Comparison of ENCODE assay signal across 9 cellular contexts in genomic region chr3:48268381-48268935, GRCh38. TPM values are rescaled to one million over a fixed set of nuclear protein-coding genes. Genes with fewer than 3 reads are reported as not detected.
A peak's percentile ranks its signal among the peaks of the same experiment; 100 is the strongest.
DNase-seq lines count a peak whose midpoint lies in the region; ATAC-seq lines count a peak whose summit lies in the region.
"Had no signal": no experiment of that assay in that cellular context is flagged by ENCODE, and none has a peak within 500 bp of the region (broad histone marks: within the 10 kb centered on the region; RNA-seq: fewer than 3 reads in every experiment).

No MANE protein-coding gene starts in this region.

- DNase-seq in Ammon's horn (ENCODE audit: low spot score), result peak; percentile 35
- peak; percentile 44 for DNase-seq in NCI-H748 treated with DMSO at 0.1 percent for 48 hours (lab: John Stamatoyannopoulos, UW)
- peak; percentile 71 for DNase-seq in activated gamma-delta T cell treated with anti-CD3 and anti-CD28 coated beads, Interleukin-2, amount 50 U/mL, for 16 hours (ENCODE audit: low read depth)
- DNase-seq in natural killer cell treated with Interleukin-12 subunit alpha and Interleukin-12 subunit beta and Interleukin-15 and Interleukin-18, amount 100 ng/mL, for 72 hours (ENCODE audit: low spot score), result no peak
- no peak for DNase-seq in KBM-7
- DNase-seq in SKM-1 treated with dmso at 0.1 percent for 144 hours (lab: John Stamatoyannopoulos, UW; ENCODE audit: unreplicated experiment), result no peak
- DNase-seq: left cardiac atrium had no signal

- H3K27ac Mint-ChIP-seq in natural killer cell treated with Interleukin-12 subunit alpha and Interleukin-12 subunit beta and Interleukin-15 and Interleukin-18, amount 100 ng/mL, for 72 hours, result peak overlapping the region in 1 of 2 donors; percentile 68
- peak overlapping the region; percentile 90 for H3K27ac Mint-ChIP-seq in stimulated activated naive CD8-positive, alpha-beta T cell treated with anti-CD3 and anti-CD28 coated beads, Interleukin-15, Interleukin-2, amounts not matched to agents 100 ng/mL and 50 ng/mL, for 24 hours

- no peak overlapping the region for H3K4me3 Mint-ChIP-seq in natural killer cell treated with Interleukin-12 subunit alpha and Interleukin-12 subunit beta and Interleukin-15 and Interleukin-18, amount 100 ng/mL, for 72 hours
- H3K4me3 Mint-ChIP-seq in stimulated activated naive CD8-positive, alpha-beta T cell treated with anti-CD3 and anti-CD28 coated beads, Interleukin-15, Interleukin-2, amounts not matched to agents 100 ng/mL and 50 ng/mL, for 24 hours, result peak overlapping the region; percentile 62

- peaks cover 0 to 9% of the 10 kb centered on the region in 2 donors for H3K4me1 Mint-ChIP-seq in natural killer cell treated with Interleukin-12 subunit alpha and Interleukin-12 subunit beta and Interleukin-15 and Interleukin-18, amount 100 ng/mL, for 72 hours (ENCODE audit: low read depth in 2 of 2)
- H3K4me1 Mint-ChIP-seq in stimulated activated naive CD8-positive, alpha-beta T cell treated with anti-CD3 and anti-CD28 coated beads, Interleukin-15, Interleukin-2, amounts not matched to agents 100 ng/mL and 50 ng/mL, for 24 hours (ENCODE audit: low read depth), result peaks cover 42% of the 10 kb centered on the region

- H3K9me3 Mint-ChIP-seq in natural killer cell treated with Interleukin-12 subunit alpha and Interleukin-12 subunit beta and Interleukin-15 and Interleukin-18, amount 100 ng/mL, for 72 hours, result no peaks in the 10 kb centered on the region
- no peaks in the 10 kb centered on the region for H3K9me3 Mint-ChIP-seq in stimulated activated naive CD8-positive, alpha-beta T cell treated with anti-CD3 and anti-CD28 coated beads, Interleukin-15, Interleukin-2, amounts not matched to agents 100 ng/mL and 50 ng/mL, for 24 hours

- ATAC-seq in natural killer cell treated with Interleukin-12 subunit alpha and Interleukin-12 subunit beta and Interleukin-15 and Interleukin-18, amount 100 ng/mL, for 72 hours, result peak; percentile 67
- no peak for ATAC-seq in GM18870 (IDR thresholded peaks at IDR 0.05; ENCODE audit: unreplicated experiment)

- H3K36me3 Mint-ChIP-seq in natural killer cell treated with Interleukin-12 subunit alpha and Interleukin-12 subunit beta and Interleukin-15 and Interleukin-18, amount 100 ng/mL, for 72 hours, result peaks cover 17% of the 10 kb centered on the region
- H3K36me3 Mint-ChIP-seq in stimulated activated naive CD8-positive, alpha-beta T cell treated with anti-CD3 and anti-CD28 coated beads, Interleukin-15, Interleukin-2, amounts not matched to agents 100 ng/mL and 50 ng/mL, for 24 hours (ENCODE audit: low read depth), result peaks cover 57% of the 10 kb centered on the region

- H3K27me3 Mint-ChIP-seq in natural killer cell treated with Interleukin-12 subunit alpha and Interleukin-12 subunit beta and Interleukin-15 and Interleukin-18, amount 100 ng/mL, for 72 hours, result no peaks in the 10 kb centered on the region
- H3K27me3 Mint-ChIP-seq in stimulated activated naive CD8-positive, alpha-beta T cell treated with anti-CD3 and anti-CD28 coated beads, Interleukin-15, Interleukin-2, amounts not matched to agents 100 ng/mL and 50 ng/mL, for 24 hours, result no peaks in the 10 kb centered on the region

- in situ Hi-C loops in KBM-7 (cut with MboI; ENCODE audit: low pct_unique_long_range_greater_than_20kb, low sequenced_read_pairs), result no loop called here

RNA-seq across cellular contexts. Expression of gene ZNF589, which starts 27.6 kb away (rescaled TPM):
- 10 to 100 TPM; 23.9 to 51.3 TPM for total RNA-seq in natural killer cell treated with Interleukin-12 subunit alpha and Interleukin-12 subunit beta and Interleukin-15 and Interleukin-18, amount 100 ng/mL, for 72 hours

RNA-seq across cellular contexts. Expression of gene NME6, which starts 32.7 kb away (rescaled TPM):
- total RNA-seq in natural killer cell treated with Interleukin-12 subunit alpha and Interleukin-12 subunit beta and Interleukin-15 and Interleukin-18, amount 100 ng/mL, for 72 hours, result 10 to 100 TPM; 35.7 to 48.9 TPM

RNA-seq across cellular contexts. Expression of gene CAMP, which starts 45.2 kb away (rescaled TPM):
- total RNA-seq in natural killer cell treated with Interleukin-12 subunit alpha and Interleukin-12 subunit beta and Interleukin-15 and Interleukin-18, amount 100 ng/mL, for 72 hours, result not detected

Comparison
In these comparisons a context has a peak if more than half of its experiments do, and no peak if none do; other contexts are left out.
1. DNase-seq: peak in Ammon's horn (single experiment), NCI-H748 treated with DMSO at 0.1 percent for 48 hours (single experiment) and activated gamma-delta T cell treated with anti-CD3 and anti-CD28 coated beads, Interleukin-2, amount 50 U/mL, for 16 hours (single experiment); none in natural killer cell treated with Interleukin-12 subunit alpha and Interleukin-12 subunit beta and Interleukin-15 and Interleukin-18, amount 100 ng/mL, for 72 hours (single experiment), KBM-7 (single experiment) and SKM-1 treated with dmso at 0.1 percent for 144 hours (single experiment).